In the genomic region with DNA sequence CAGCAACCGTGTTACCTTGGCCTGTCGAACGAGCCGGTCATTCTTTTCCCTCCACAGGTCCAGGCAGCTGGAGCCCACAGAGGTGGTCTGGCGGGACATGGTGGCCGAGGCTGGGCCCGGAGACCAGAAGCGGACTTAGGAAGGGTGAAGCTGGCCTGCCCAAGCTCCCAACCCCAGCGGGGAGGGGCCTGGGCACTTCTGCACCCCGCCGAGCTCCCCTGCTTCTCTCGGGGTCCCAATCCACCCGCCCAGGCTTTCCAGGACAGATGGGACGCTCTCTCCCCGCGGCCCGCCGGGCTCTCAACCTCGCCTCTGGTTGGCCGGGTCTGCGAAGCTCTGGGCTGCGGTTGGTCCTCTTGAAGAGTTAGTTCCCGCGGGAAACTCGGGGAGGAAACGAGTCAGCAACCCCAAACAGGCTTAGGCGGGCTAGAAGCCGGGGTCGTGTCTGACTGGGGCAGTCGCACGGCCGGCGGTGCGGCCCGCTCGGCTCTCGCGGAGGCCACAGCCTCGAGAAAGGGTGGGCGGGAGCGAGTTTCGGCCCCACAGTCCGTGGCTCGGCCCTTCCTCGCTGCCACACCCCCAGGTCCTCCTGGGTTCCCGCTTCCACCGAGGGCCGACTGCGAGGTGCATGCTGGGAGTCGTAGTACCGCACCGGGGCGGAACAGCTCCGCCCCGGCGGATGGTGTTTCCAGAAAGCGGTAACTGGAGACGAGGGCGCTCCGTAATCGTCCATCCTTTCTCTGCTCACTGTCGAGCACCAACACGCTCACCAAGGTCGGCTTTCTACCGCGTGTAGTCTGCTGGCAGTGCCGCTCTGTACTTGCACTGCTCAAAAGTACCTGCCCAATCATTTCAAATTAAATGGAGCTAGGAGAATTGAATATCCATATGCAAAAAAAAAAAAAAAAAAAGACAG, we compare ENCODE assay signal across 8 cellular contexts. TPM values are rescaled to one million over a fixed set of nuclear protein-coding genes. Genes with fewer than 3 reads are reported as not detected.
DNase-seq lines count a peak whose midpoint lies in the region; ATAC-seq and TF ChIP-seq lines count a peak whose summit lies in the region.

Gene FANCG (minus strand): TSS at position 517 of the 916 bp plus-strand sequence. CDS start 418 bp downstream, at position 99.

- POLR2A ChIA-PET in OCI-LY7 (lab: Charles Lee): interaction anchor here (0.6 to 3.7 kb wide), 10 partner anchors 9 to 1938 kb away, joined by 3 to 32 read pairs (median 6); partner anchors contain the start of gene STOML2

- H3K36me3 ChIP-seq in HUES64 (ENCODE audit: insufficient read depth, low read length) (peaks cover 34% of the 10 kb centered on the region), OCI-LY7 (ENCODE audit: insufficient read depth, low read length) (peaks cover 37% of the 10 kb centered on the region), mucosa of descending colon (ENCODE audit: low read depth) (no peaks in the 10 kb centered on the region)

- TF ChIP-seq CTCF in OCI-LY7 (conservative IDR thresholded peaks at IDR 0.05; ENCODE audit: low read length) (no peak; the same call in 1 of the 2 replicates), mucosa of descending colon (IDR thresholded peaks at IDR 0.05) (no peak)

- DNase-seq in D341Med (ENCODE audit: low spot score) (peak; percentile 91), OCI-LY7 (ENCODE audit: low spot score) (peak; percentile 93), activated T-cell treated with anti-CD3 and anti-CD28 coated beads for 24 hours (ENCODE audit: low read depth) (peak; percentile 80), epithelial cell of prostate (ENCODE audit: low read depth, low spot score) (peak; percentile 60), mucosa of descending colon (peak; percentile 92 to 94 (median 93))
- peak; percentile 71 for DNase-seq in stimulated activated CD8-positive, alpha-beta memory T cell treated with anti-CD3 and anti-CD28 coated beads, Interleukin-4, amount 100 ng/mL, for 24 hours (ENCODE audit: low read depth)

- H2AFZ ChIP-seq in OCI-LY7 (ENCODE audit: low read length): peak within 1 kb of the TSS; percentile 73

- H3K4me1 ChIP-seq in HUES64 (ENCODE audit: insufficient read depth, low read length) (peaks cover 6% of the 10 kb centered on the region; the same call in 1 of the 2 replicates), OCI-LY7 (ENCODE audit: insufficient read depth, low read length, poor library complexity, severe bottlenecking) (peaks cover 26% of the 10 kb centered on the region), mucosa of descending colon (ENCODE audit: low read depth) (peaks cover 10% of the 10 kb centered on the region)

- H3K79me2 ChIP-seq in OCI-LY7 (ENCODE audit: insufficient read depth, low read depth, low read length): peaks cover 19% of the 10 kb centered on the region

- no peaks in the 10 kb centered on the region for H3K9me3 ChIP-seq in HUES64 (ENCODE audit: insufficient read depth, low read depth, low read length)
- H3K9me3 ChIP-seq in OCI-LY7 (ENCODE audit: low read length): no peaks in the 10 kb centered on the region
- H3K9me3 ChIP-seq in mucosa of descending colon: no peaks in the 10 kb centered on the region

- H4K20me1 ChIP-seq in OCI-LY7 (ENCODE audit: insufficient read depth, low read length): peaks cover 12% of the 10 kb centered on the region; the same call in 1 of the 2 replicates

- WGBS in HUES64: under 1% methylated on average over 66 of the region's 67 CpGs

- H3K4me3 ChIP-seq in HUES64 (ENCODE audit: low read length) (peak within 1 kb of the TSS; percentile 96), OCI-LY7 (ENCODE audit: low read depth, low read length, poor library complexity, severe bottlenecking) (peak within 1 kb of the TSS; percentile 80), mucosa of descending colon (peak within 1 kb of the TSS; percentile 40)

- CTCF ChIA-PET in OCI-LY7 (lab: Charles Lee; ENCODE audit: unreplicated experiment): interaction anchor here (1.0 kb wide), 1 partner anchor 28 kb away, joined by 3 read pairs; no protein-coding TSS in a partner anchor

- H3K27me3 ChIP-seq in HUES64 (ENCODE audit: insufficient read depth, low read length): no peaks in the 10 kb centered on the region

- no TSS peak for BruUV-seq in OCI-LY7 (replicated peaks; lab: Mats Ljungman, UMichigan)

- intact Hi-C loops in OCI-LY7 (cut with micrococcal nuclease; ENCODE audit: unreplicated experiment) (loop anchor here (1.0 to 10.0 kb wide), 3 partner anchors 24 to 655 kb away; partner anchors contain the start of genes CREB3, STOML2, TESK1 and TLN1), mucosa of descending colon (cut with DNase I, micrococcal nuclease) (no loop called here)

- H3K9me2 ChIP-seq in OCI-LY7 (ENCODE audit: insufficient read depth, low read length): no peaks in the 10 kb centered on the region

- H3K9ac ChIP-seq in HUES64 (ENCODE audit: low read depth, low read length): peak within 1 kb of the TSS; percentile 96

- peak within 1 kb of the TSS; percentile 99 for H3K4me2 ChIP-seq in OCI-LY7 (ENCODE audit: low read length)

- ATAC-seq in GM21423 (IDR thresholded peaks at IDR 0.05; ENCODE audit: unreplicated experiment) (peak; percentile 90), mucosa of descending colon (peak; percentile 98)

- peak within 1 kb of the TSS; percentile 93 for H3K27ac ChIP-seq in HUES64 (ENCODE audit: low read depth, low read length)
- peak within 1 kb of the TSS; percentile 80 for H3K27ac ChIP-seq in OCI-LY7 (ENCODE audit: low read depth, low read length, poor library complexity, severe bottlenecking)
- H3K27ac ChIP-seq in epithelial cell of prostate: peak within 1 kb of the TSS; percentile 59

RNA-seq across cellular contexts. Expression of gene FANCG, which starts in this region (rescaled TPM):
- 49.3 TPM for polyA plus RNA-seq in HUES64 (2013, experiment 1 of 2)
- 49.5 TPM for polyA plus RNA-seq in HUES64 (2013, experiment 2 of 2)
- 85.1 and 86.5 TPM in 2 replicates for total RNA-seq in OCI-LY7 (2014; rRNA removed; shearing (Covaris generic))
- total RNA-seq in OCI-LY7 (2022) (121 and 145 TPM in 2 replicates), mucosa of descending colon (10 to 100 TPM; 19.0 to 22.7 (median 20.7) TPM)

Comparison
In these comparisons a context has a peak if more than half of its experiments do, and no peak if none do; other contexts are left out.
1. Peak in every context shown above with its lines: DNase-seq, ATAC-seq, H3K4me3 ChIP-seq and H3K27ac ChIP-seq.
2. H3K4me3 ChIP-seq: peak in every context shown above with its lines; median percentile 96 in HUES64; 80 in OCI-LY7; 40 in mucosa of descending colon.